ENCODE assay signal across 15 cellular contexts in genomic region chr22:48887394-48888332, GRCh38.
DNase-seq lines count a peak whose midpoint lies in the region; ATAC-seq and TF ChIP-seq lines count a peak whose summit lies in the region.
"Had no signal": no experiment of that assay in that cellular context is flagged by ENCODE, and none has a peak within 500 bp of the region (broad histone marks: within the 10 kb centered on the region; RNA-seq: fewer than 3 reads in every experiment).

No MANE protein-coding gene starts in this region.

- H3K4me3 ChIP-seq in sigmoid colon: no peak overlapping the region
- H3K4me3 ChIP-seq: A549, HAP-1 had no signal

- peaks cover 4% of the 10 kb centered on the region for H3K27me3 Mint-ChIP-seq in activated naive CD4-positive, alpha-beta T cell treated with anti-CD3 and anti-CD28 coated beads, Interleukin-2, amount 10 ng/mL, durations not matched to agents 7 days and 5 days
- H3K27me3 Mint-ChIP-seq: IgD-negative memory B cell had no signal

- no peaks in the 10 kb centered on the region for H3K36me3 Mint-ChIP-seq in activated naive CD4-positive, alpha-beta T cell treated with anti-CD3 and anti-CD28 coated beads, Interleukin-2, amount 10 ng/mL, durations not matched to agents 7 days and 5 days
- H3K36me3 Mint-ChIP-seq: IgD-negative memory B cell had no signal

- WGBS in sigmoid colon, 2 donors: 84 to 90% methylated on average over 3 of the region's 3 CpGs

- H3K36me3 ChIP-seq in sigmoid colon: no peaks in the 10 kb centered on the region
- H3K36me3 ChIP-seq: HAP-1 had no signal

- TF ChIP-seq CTCF in sigmoid colon (IDR thresholded peaks at IDR 0.05): no peak

- DNase-seq in activated naive CD4-positive, alpha-beta T cell treated with anti-CD3 and anti-CD28 coated beads, Interleukin-2, amount 10 ng/mL, durations not matched to agents 7 days and 5 days: peak; percentile 7
- DNase-seq in activated naive CD4-positive, alpha-beta T cell treated with anti-CD3 and anti-CD28 coated beads, Interleukin-2, amount 50 U/mL, for 16 hours: no peak
- peak; percentile 11 for DNase-seq in islet precursor cell
- DNase-seq in sigmoid colon: peak; percentile 19
- DNase-seq in NCI-H1930 (lab: John Stamatoyannopoulos, UW): no peak
- no peak for DNase-seq in KG1 (lab: John Stamatoyannopoulos, UW)
- DNase-seq: AML-193 had no signal

- no peaks in the 10 kb centered on the region for H3K4me1 ChIP-seq in sigmoid colon
- H3K4me1 ChIP-seq: A549, Caco-2, HAP-1 had no signal

- H3K9me3 Mint-ChIP-seq in activated naive CD4-positive, alpha-beta T cell treated with anti-CD3 and anti-CD28 coated beads, Interleukin-2, amount 10 ng/mL, durations not matched to agents 7 days and 5 days: no peaks in the 10 kb centered on the region
- H3K9me3 Mint-ChIP-seq: CD4-positive, alpha-beta T cell had no signal

- intact Hi-C loops in sigmoid colon (cut with DNase I): no loop called here

- H3K9me3 ChIP-seq in sigmoid colon: no peaks in the 10 kb centered on the region
- H3K9me3 ChIP-seq: A549, Caco-2, HAP-1 had no signal

- no peak overlapping the region for H3K4me3 Mint-ChIP-seq in activated naive CD4-positive, alpha-beta T cell treated with anti-CD3 and anti-CD28 coated beads, Interleukin-2, amount 10 ng/mL, durations not matched to agents 7 days and 5 days
- H3K4me3 Mint-ChIP-seq: CD4-positive, alpha-beta T cell; IgD-negative memory B cell had no signal

- no peak overlapping the region for H3K27ac Mint-ChIP-seq in activated naive CD4-positive, alpha-beta T cell treated with anti-CD3 and anti-CD28 coated beads, Interleukin-2, amount 10 ng/mL, durations not matched to agents 7 days and 5 days
- H3K27ac Mint-ChIP-seq: CD4-positive, alpha-beta T cell; IgD-negative memory B cell had no signal

- no peak for TF ChIP-seq POLR2A in sigmoid colon (IDR thresholded peaks at IDR 0.05)

- H3K27ac ChIP-seq in sigmoid colon: no peak overlapping the region
- H3K27ac ChIP-seq: 22Rv1, A549, C4-2B had no signal

- ATAC-seq in HG02623 (IDR thresholded peaks at IDR 0.05; ENCODE audit: unreplicated experiment): no peak
- ATAC-seq: A549 had no signal

- H3K4me1 Mint-ChIP-seq in activated naive CD4-positive, alpha-beta T cell treated with anti-CD3 and anti-CD28 coated beads, Interleukin-2, amount 10 ng/mL, durations not matched to agents 7 days and 5 days: no peaks in the 10 kb centered on the region
- H3K4me1 Mint-ChIP-seq: IgD-negative memory B cell had no signal

- peaks cover 2 to 38% (median 27%) of the 10 kb centered on the region in 3 donors for H3K27me3 ChIP-seq in sigmoid colon

- CTCF ChIA-PET in activated naive CD4-positive, alpha-beta T cell treated with anti-CD3 and anti-CD28 coated beads, Interleukin-2, amount 10 ng/mL, durations not matched to agents 7 days and 5 days (lab: Charles Lee): no interaction called here

- TF ChIP-seq EP300 in sigmoid colon (IDR thresholded peaks at IDR 0.05): no peak

Comparison
In these comparisons a context has a peak if more than half of its experiments do, and no peak if none do; other contexts are left out.
1. DNase-seq: peak in activated naive CD4-positive, alpha-beta T cell treated with anti-CD3 and anti-CD28 coated beads, Interleukin-2, amount 10 ng/mL, durations not matched to agents 7 days and 5 days (single experiment), islet precursor cell (single experiment) and sigmoid colon (single experiment); none in activated naive CD4-positive, alpha-beta T cell treated with anti-CD3 and anti-CD28 coated beads, Interleukin-2, amount 50 U/mL, for 16 hours (single experiment), NCI-H1930 (0 of 2) and KG1 (single experiment).